8 cellular contexts compared by ENCODE assay signal in genomic region chrX:120604359-120604782, GRCh38. TPM values are rescaled to one million over a fixed set of nuclear protein-coding genes. Genes with fewer than 3 reads are reported as not detected.
A peak's percentile ranks its signal among the peaks of the same experiment; 100 is the strongest.
DNase-seq lines count a peak whose midpoint lies in the region; ATAC-seq and TF ChIP-seq lines count a peak whose summit lies in the region.

No MANE protein-coding gene starts in this region.

- H3K27ac Mint-ChIP-seq in chondrocyte (ENCODE audit: unreplicated experiment): peak overlapping the region; percentile 98
- H3K27ac Mint-ChIP-seq in stimulated activated effector memory CD8-positive, alpha-beta T cell treated with anti-CD3 and anti-CD28 coated beads, Interleukin-12 subunit alpha, Interleukin-12 subunit beta, amount 100 ng/mL, for 72 hours: peak overlapping the region; percentile 98

- H3K9me3 Mint-ChIP-seq in chondrocyte (ENCODE audit: low read depth): peaks cover 23% of the 10 kb centered on the region
- H3K9me3 Mint-ChIP-seq in stimulated activated effector memory CD8-positive, alpha-beta T cell treated with anti-CD3 and anti-CD28 coated beads, Interleukin-12 subunit alpha, Interleukin-12 subunit beta, amount 100 ng/mL, for 72 hours: no peaks in the 10 kb centered on the region

- DNase-seq in ELR (ENCODE audit: low read depth) (peak; percentile 64), M059J (ENCODE audit: low read depth) (peak; percentile 66), T follicular helper cell (ENCODE audit: low read depth) (peak; percentile 9), chondrocyte (ENCODE audit: low spot score) (no peak), left lobe of liver (ENCODE audit: low spot score) (peak; percentile 45)
- DNase-seq in stimulated activated effector memory CD8-positive, alpha-beta T cell treated with anti-CD3 and anti-CD28 coated beads, Interleukin-12 subunit alpha, Interleukin-12 subunit beta, amount 100 ng/mL, for 72 hours (ENCODE audit: low spot score in 2 of 2): no peak

- H3K36me3 Mint-ChIP-seq in chondrocyte (ENCODE audit: low read depth): no peaks in the 10 kb centered on the region
- H3K36me3 Mint-ChIP-seq in stimulated activated effector memory CD8-positive, alpha-beta T cell treated with anti-CD3 and anti-CD28 coated beads, Interleukin-12 subunit alpha, Interleukin-12 subunit beta, amount 100 ng/mL, for 72 hours: peaks cover 32% of the 10 kb centered on the region

- H3K4me3 Mint-ChIP-seq in chondrocyte (ENCODE audit: unreplicated experiment): peak overlapping the region; percentile 87
- H3K4me3 Mint-ChIP-seq in stimulated activated effector memory CD8-positive, alpha-beta T cell treated with anti-CD3 and anti-CD28 coated beads, Interleukin-12 subunit alpha, Interleukin-12 subunit beta, amount 100 ng/mL, for 72 hours: peak overlapping the region; percentile 98

- no peak for TF ChIP-seq CTCF in chondrocyte (IDR thresholded peaks at IDR 0.05)

- H3K4me1 Mint-ChIP-seq in chondrocyte (ENCODE audit: low read depth): peaks cover 17% of the 10 kb centered on the region
- peaks cover 7% of the 10 kb centered on the region for H3K4me1 Mint-ChIP-seq in stimulated activated effector memory CD8-positive, alpha-beta T cell treated with anti-CD3 and anti-CD28 coated beads, Interleukin-12 subunit alpha, Interleukin-12 subunit beta, amount 100 ng/mL, for 72 hours

- peak; percentile 48 for ATAC-seq in GM21737 (IDR thresholded peaks at IDR 0.05; ENCODE audit: unreplicated experiment)
- peak; percentile 72 for ATAC-seq in left lobe of liver
- ATAC-seq in stimulated activated effector memory CD8-positive, alpha-beta T cell treated with anti-CD3 and anti-CD28 coated beads, Interleukin-12 subunit alpha, Interleukin-12 subunit beta, amount 100 ng/mL, for 72 hours: peak; percentile 78
- ATAC-seq in HG03442 (IDR thresholded peaks at IDR 0.05; ENCODE audit: unreplicated experiment): no peak

- no peaks in the 10 kb centered on the region for H3K27me3 Mint-ChIP-seq in chondrocyte (ENCODE audit: low read depth)

RNA-seq across cellular contexts. Expression of gene MCTS1, which starts 0.5 kb away (rescaled TPM):
- 228 and 252 TPM in 2 replicates for total RNA-seq in M059J (2014; rRNA removed; shearing (Covaris generic))
- 28.8 to 46.1 TPM (median 30.2 TPM) in 3 replicates for total RNA-seq in chondrocyte
- 18.0 TPM for total RNA-seq in left lobe of liver

RNA-seq across cellular contexts. Expression of gene C1GALT1C1, which starts 25.5 kb away (rescaled TPM):
- total RNA-seq in M059J (2014; rRNA removed; shearing (Covaris generic)): 138 and 179 TPM in 2 replicates
- total RNA-seq in chondrocyte: 15.7 to 25.8 TPM (median 16.2 TPM) in 3 replicates
- total RNA-seq in left lobe of liver: 12.5 TPM

RNA-seq across cellular contexts. Expression of gene CUL4B, which starts 43.6 kb away (rescaled TPM):
- 117 and 155 TPM in 2 replicates for total RNA-seq in M059J (2014; rRNA removed; shearing (Covaris generic))
- total RNA-seq in chondrocyte: 41.5 to 55.7 TPM (median 44.1 TPM) in 3 replicates
- 11.3 TPM for total RNA-seq in left lobe of liver

Comparison
In these comparisons a context has a peak if more than half of its experiments do, and no peak if none do; other contexts are left out.
1. DNase-seq: peak in ELR (single experiment), M059J (single experiment), T follicular helper cell (single experiment) and left lobe of liver (single experiment); none in chondrocyte (single experiment) and stimulated activated effector memory CD8-positive, alpha-beta T cell treated with anti-CD3 and anti-CD28 coated beads, Interleukin-12 subunit alpha, Interleukin-12 subunit beta, amount 100 ng/mL, for 72 hours (0 of 2).